In the genomic region with DNA sequence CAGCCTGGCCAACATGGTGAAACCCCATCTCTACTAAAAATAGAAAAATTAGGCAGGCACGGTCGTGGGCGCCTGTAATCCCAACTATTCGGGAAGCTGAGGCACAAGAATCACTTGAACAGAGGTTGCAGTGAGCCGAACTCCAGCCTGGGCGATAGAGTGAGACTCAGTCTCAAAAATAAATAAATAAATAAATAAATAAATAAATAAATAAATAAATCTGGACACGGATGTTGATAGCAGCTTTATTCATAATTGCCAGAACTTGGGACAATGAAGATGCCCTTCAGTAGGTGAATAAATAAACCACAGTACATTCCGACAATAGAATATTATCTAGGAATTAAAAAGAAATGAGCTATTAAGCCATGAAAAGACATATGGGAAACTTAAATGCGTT, we compare ENCODE assay signal across 8 cellular contexts. TPM values are rescaled to one million over a fixed set of nuclear protein-coding genes. Genes with fewer than 3 reads are reported as not detected.
"Had no signal": no experiment of that assay in that cellular context is flagged by ENCODE, and none has a peak within 500 bp of the region (broad histone marks: within the 10 kb centered on the region; RNA-seq: fewer than 3 reads in every experiment).

No MANE protein-coding gene starts in this region.

- H3K4me3 ChIP-seq: K562 had no signal

- FAIRE-seq: HepG2, K562 had no signal

- H3K4me2 ChIP-seq: KMS-11 had no signal

- H3K9me3 Mint-ChIP-seq: IgD-negative memory B cell had no signal

- H3K27ac ChIP-seq: HL-60, KMS-11 had no signal

- DNase-seq: KBM-7, KG1 had no signal

- H3K9ac ChIP-seq: KMS-11 had no signal

- H3K4me3 Mint-ChIP-seq: IgD-negative memory B cell had no signal

- ATAC-seq: HepG2, K562 had no signal

- H3K27ac Mint-ChIP-seq: IgD-negative memory B cell had no signal

RNA-seq across cellular contexts. Expression of gene TMEM30B, which starts 31.1 kb away (rescaled TPM):
- total RNA-seq: HepG2, HT1080 had no signal
- polyA plus RNA-seq: HepG2, K562 had no signal
